ENCODE assay signal across 14 cellular contexts in the genomic region with DNA sequence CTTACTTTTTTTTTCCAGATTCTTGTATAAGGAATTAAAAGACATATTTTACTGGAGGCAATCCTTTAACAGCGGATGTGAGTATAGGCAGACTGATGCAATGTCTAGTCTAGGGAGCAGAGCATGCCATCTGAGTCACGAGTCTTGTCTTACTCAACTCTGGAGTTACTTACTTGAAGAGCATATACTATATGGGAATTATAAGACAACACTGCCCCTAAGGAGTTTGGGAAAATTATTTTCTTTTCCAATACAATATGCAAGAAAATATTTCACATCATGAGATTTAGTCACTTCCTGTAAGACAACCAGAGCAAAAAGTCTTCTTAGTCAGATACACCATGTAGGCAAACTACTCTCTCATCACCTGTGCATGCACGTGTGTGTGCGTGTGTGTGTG.
DNase-seq lines count a peak whose midpoint lies in the region; ATAC-seq and TF ChIP-seq lines count a peak whose summit lies in the region.
"Had no signal": no experiment of that assay in that cellular context is flagged by ENCODE, and none has a peak within 500 bp of the region (broad histone marks: within the 10 kb centered on the region; RNA-seq: fewer than 3 reads in every experiment).

No MANE protein-coding gene starts in this region.

- H3K27me3 ChIP-seq in PC-3 (ENCODE audit: low read length): no peaks in the 10 kb centered on the region

- H3K4me1 ChIP-seq in PC-3 (ENCODE audit: insufficient read depth, low read length): no peaks in the 10 kb centered on the region

- no peak overlapping the region for H3K4me3 Mint-ChIP-seq in activated naive CD4-positive, alpha-beta T cell treated with anti-CD3 and anti-CD28 coated beads for 36 hours
- H3K4me3 Mint-ChIP-seq: GM23338; IgD-negative memory B cell; stimulated activated naive CD8-positive, alpha-beta T cell treated with anti-CD3 and anti-CD28 coated beads, Interleukin-15, Interleukin-2, amounts not matched to agents 100 ng/mL and 50 ng/mL, for 24 hours had no signal

- no peak overlapping the region for H3K27ac ChIP-seq in PC-3 (ENCODE audit: low read length)

- no peak overlapping the region for H3K27ac Mint-ChIP-seq in activated naive CD4-positive, alpha-beta T cell treated with anti-CD3 and anti-CD28 coated beads for 36 hours
- H3K27ac Mint-ChIP-seq: GM23338; IgD-negative memory B cell; progenitor cell of endocrine pancreas; stimulated activated naive CD8-positive, alpha-beta T cell treated with anti-CD3 and anti-CD28 coated beads, Interleukin-15, Interleukin-2, amounts not matched to agents 100 ng/mL and 50 ng/mL, for 24 hours had no signal

- H3K27me3 Mint-ChIP-seq in activated naive CD4-positive, alpha-beta T cell treated with anti-CD3 and anti-CD28 coated beads for 36 hours (ENCODE audit: low read depth): no peaks in the 10 kb centered on the region
- H3K27me3 Mint-ChIP-seq: IgD-negative memory B cell; progenitor cell of endocrine pancreas; stimulated activated naive CD8-positive, alpha-beta T cell treated with anti-CD3 and anti-CD28 coated beads, Interleukin-15, Interleukin-2, amounts not matched to agents 100 ng/mL and 50 ng/mL, for 24 hours had no signal

- H3K36me3 ChIP-seq in PC-3 (ENCODE audit: low read depth, low read length): no peaks in the 10 kb centered on the region

- H3K9me3 ChIP-seq in PC-3 (ENCODE audit: low read length): no peaks in the 10 kb centered on the region

- ATAC-seq in PC-3 (no peak), HG03280 (IDR thresholded peaks at IDR 0.05; ENCODE audit: unreplicated experiment) (no peak)
- ATAC-seq: GM23338, Panc1 had no signal

- POLR2A ChIA-PET in PC-3 (lab: Charles Lee; ENCODE audit: unreplicated experiment): no interaction called here

- no peaks in the 10 kb centered on the region for H3K9me2 ChIP-seq in PC-3 (replicated peaks; ENCODE audit: low read length)

- no peaks in the 10 kb centered on the region for H3K4me1 Mint-ChIP-seq in activated naive CD4-positive, alpha-beta T cell treated with anti-CD3 and anti-CD28 coated beads for 36 hours (ENCODE audit: low read depth)
- H3K4me1 Mint-ChIP-seq: GM23338, IgD-negative memory B cell had no signal

- no peaks in the 10 kb centered on the region for H3K9me3 Mint-ChIP-seq in activated naive CD4-positive, alpha-beta T cell treated with anti-CD3 and anti-CD28 coated beads for 36 hours
- H3K9me3 Mint-ChIP-seq: GM23338; IgD-negative memory B cell; stimulated activated naive CD8-positive, alpha-beta T cell treated with anti-CD3 and anti-CD28 coated beads, Interleukin-15, Interleukin-2, amounts not matched to agents 100 ng/mL and 50 ng/mL, for 24 hours had no signal

- no peak overlapping the region for H3K9ac ChIP-seq in PC-3 (ENCODE audit: low read length)

- CTCF ChIA-PET in PC-3 (lab: Charles Lee): no interaction called here
- CTCF ChIA-PET in activated naive CD4-positive, alpha-beta T cell treated with anti-CD3 and anti-CD28 coated beads for 36 hours (lab: Charles Lee): no interaction called here

- BruUV-seq in PC-3 (replicated peaks; lab: Mats Ljungman, UMichigan): no TSS peak

- H3K36me3 Mint-ChIP-seq in activated naive CD4-positive, alpha-beta T cell treated with anti-CD3 and anti-CD28 coated beads for 36 hours (ENCODE audit: low read depth): no peaks in the 10 kb centered on the region
- H3K36me3 Mint-ChIP-seq: IgD-negative memory B cell had no signal

- H3K79me2 ChIP-seq in PC-3 (ENCODE audit: low read length): no peaks in the 10 kb centered on the region

- intact Hi-C loops in PC-3 (cut with micrococcal nuclease): no loop called here
- intact Hi-C loops in activated naive CD4-positive, alpha-beta T cell treated with anti-CD3 and anti-CD28 coated beads for 36 hours (cut with micrococcal nuclease): no loop called here

- no peak overlapping the region for H2AFZ ChIP-seq in PC-3 (ENCODE audit: low read length)
- H2AFZ ChIP-seq: GM23338 had no signal

- H3K4me2 ChIP-seq in PC-3 (ENCODE audit: low read length): no peak overlapping the region
- H3K4me2 ChIP-seq: GM23338 had no signal

- H4K20me1 ChIP-seq in PC-3 (ENCODE audit: low read length): no peaks in the 10 kb centered on the region

- H3K4me3 ChIP-seq in PC-3 (ENCODE audit: low read length) (no peak overlapping the region), epithelial cell of esophagus (ENCODE audit: low read length) (no peak overlapping the region)
- H3K4me3 ChIP-seq: GM23338 had no signal

- DNase-seq in GM03348 (ENCODE audit: low spot score) (peak; percentile 57), PC-3 (peak; percentile 1), epithelial cell of esophagus (ENCODE audit: low read depth) (peak; percentile 90), renal cortical epithelial cell (ENCODE audit: low read depth) (peak; percentile 23), ecto neural progenitor cell (ENCODE audit: low spot score) (no peak), NCI-H510A (lab: John Stamatoyannopoulos, UW) (no peak)
- no peak for DNase-seq in activated naive CD4-positive, alpha-beta T cell treated with anti-CD3 and anti-CD28 coated beads for 36 hours
- DNase-seq: stimulated activated CD4-positive, alpha-beta T cell treated with anti-CD3 and anti-CD28 coated beads, Interleukin-4, amount 100 ng/mL, for 4 hours had no signal

- TF ChIP-seq CTCF in PC-3 (conservative IDR thresholded peaks at IDR 0.05; ENCODE audit: low read depth, low read length) (no peak), epithelial cell of esophagus (IDR thresholded peaks at IDR 0.05; ENCODE audit: insufficient read depth, low read depth, low read length, missing control alignments) (no peak)

- no peaks in the 10 kb centered on the region for H3F3A ChIP-seq in PC-3 (ENCODE audit: low read length, unreplicated experiment)

Comparison
In these comparisons a context has a peak if more than half of its experiments do, and no peak if none do; other contexts are left out.
1. DNase-seq: peak in GM03348 (single experiment), PC-3 (single experiment), epithelial cell of esophagus (single experiment) and renal cortical epithelial cell (single experiment); none in activated naive CD4-positive, alpha-beta T cell treated with anti-CD3 and anti-CD28 coated beads for 36 hours (single experiment), ecto neural progenitor cell (single experiment) and NCI-H510A (single experiment).